23 cellular contexts compared by ENCODE assay signal in the genomic region with DNA sequence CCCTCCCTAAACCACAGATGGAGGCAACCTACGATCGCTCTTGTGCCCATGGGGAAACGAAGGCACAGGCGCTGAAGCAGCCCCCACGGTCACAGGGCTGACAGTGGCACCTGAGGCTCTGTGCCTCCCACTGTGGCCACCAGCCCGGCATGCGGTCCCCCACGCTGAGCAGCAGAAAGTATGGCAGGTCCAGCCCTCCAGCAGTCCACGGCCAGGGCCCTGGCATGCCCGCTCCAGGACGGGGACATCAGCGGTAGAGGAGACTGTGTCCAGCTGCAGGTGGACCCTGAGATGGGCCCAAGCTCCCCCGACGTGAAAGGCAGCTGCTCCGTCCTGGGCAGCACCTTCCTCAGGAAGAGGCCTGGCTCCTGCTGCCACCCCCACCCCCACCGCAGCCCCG.
A peak's percentile ranks its signal among the peaks of the same experiment; 100 is the strongest.
DNase-seq lines count a peak whose midpoint lies in the region; FAIRE-seq and TF ChIP-seq lines count a peak whose summit lies in the region.
"Had no signal": no experiment of that assay in that cellular context is flagged by ENCODE, and none has a peak within 500 bp of the region (broad histone marks: within the 10 kb centered on the region; RNA-seq: fewer than 3 reads in every experiment).

No MANE protein-coding gene starts in this region.

- no peak overlapping the region for H3K23ac ChIP-seq in H9 (ENCODE audit: insufficient read length, low read depth, low read length)
- H3K23ac ChIP-seq in H1 (ENCODE audit: insufficient read length): no peak overlapping the region
- H3K23ac ChIP-seq in neuronal stem cell (ENCODE audit: low read depth, low read length, poor library complexity): peak overlapping the region; percentile 85

- H2AK5ac ChIP-seq in H9 (ENCODE audit: insufficient read length, low read length) (no peak overlapping the region), H1 (ENCODE audit: low read depth, low read length) (no peak overlapping the region), neuronal stem cell (ENCODE audit: low read depth, low read length) (peak overlapping the region; percentile 81)

- H2BK120ac ChIP-seq in H9 (ENCODE audit: low read depth, low read length, poor library complexity, severe bottlenecking) (no peak overlapping the region), H1 (replicated peaks; ENCODE audit: low read depth, low read length) (no peak overlapping the region), neuronal stem cell (ENCODE audit: low read depth, low read length) (no peak overlapping the region)

- H3K4me1 ChIP-seq in H9 (ENCODE audit: insufficient read depth, low read length) (no peaks in the 10 kb centered on the region), H1 (replicated peaks in 1 of 4; ENCODE audit: control insufficient read depth in 3 of 4, insufficient read depth in 4 of 4, low read length in 3 of 4) (no peaks in the 10 kb centered on the region), neuronal stem cell (ENCODE audit: control insufficient read depth in 2 of 2, insufficient read depth in 1 of 2, low read depth in 1 of 2, low read length in 2 of 2) (no peaks in the 10 kb centered on the region)
- H3K4me1 ChIP-seq: A549, Caco-2 had no signal

- no peaks in the 10 kb centered on the region for H3K4me1 Mint-ChIP-seq in H9
- H3K4me1 Mint-ChIP-seq: B cell had no signal

- H2BK20ac ChIP-seq in H9 (ENCODE audit: low read depth, low read length, poor library complexity, severe bottlenecking) (no peak overlapping the region), H1 (ENCODE audit: low read length) (no peak overlapping the region)

- no peak for TF ChIP-seq EP300 in H1 (IDR thresholded peaks at IDR 0.05; ENCODE audit: borderline replicate concordance in 1 of 2, low read depth in 2 of 2, low read length in 2 of 2)

- H3K27me3 ChIP-seq in H9 (ENCODE audit: insufficient read depth, low read length) (no peaks in the 10 kb centered on the region), H1 (replicated peaks in 1 of 4; ENCODE audit: control insufficient read depth in 3 of 4, extremely low read depth in 1 of 4, insufficient read depth in 3 of 4, low read length in 3 of 4) (no peaks in the 10 kb centered on the region), neuronal stem cell (ENCODE audit: control insufficient read depth in 3 of 3, insufficient read depth in 3 of 3, low read depth in 1 of 3, low read length in 3 of 3) (no peaks in the 10 kb centered on the region)

- H3K23me2 ChIP-seq in H9 (ENCODE audit: insufficient read length, low read depth, low read length, poor library complexity, severe bottlenecking) (no peaks in the 10 kb centered on the region), H1 (ENCODE audit: low read depth, low read length) (no peaks in the 10 kb centered on the region; the same call in 1 of the 2 replicates)

- TF ChIP-seq RAD21 in H1 (IDR thresholded peaks at IDR 0.05 in 1 of 2, conservative IDR thresholded peaks at IDR 0.05 in 1 of 2; ENCODE audit: low read depth in 2 of 2, low read length in 2 of 2): no peak

- H3K18ac ChIP-seq in H9 (ENCODE audit: insufficient read length, low read depth, low read length) (no peak overlapping the region), H1 (ENCODE audit: extremely low read depth, low read length) (no peak overlapping the region), neuronal stem cell (ENCODE audit: low read length) (peak overlapping the region; percentile 28)

- no peak for TF ChIP-seq POLR2A in H1 (IDR thresholded peaks at IDR 0.05; ENCODE audit: control extremely low read depth in 1 of 2, low read depth in 2 of 2, low read length in 2 of 2)

- H4K91ac ChIP-seq in H9 (ENCODE audit: insufficient read length, low read depth, low read length) (no peak overlapping the region), H1 (replicated peaks; ENCODE audit: insufficient read length, low read length) (no peak overlapping the region), neuronal stem cell (ENCODE audit: low read depth, low read length, poor library complexity) (no peak overlapping the region)

- H3K4me2 ChIP-seq in H9 (ENCODE audit: insufficient read depth, insufficient read length, low read length) (no peak overlapping the region), H1 (ENCODE audit: insufficient read depth in 1 of 2, low read depth in 2 of 2, low read length in 2 of 2) (no peak overlapping the region), neuronal stem cell (ENCODE audit: insufficient read depth, low read length, poor library complexity, severe bottlenecking) (no peak overlapping the region)
- H3K4me2 ChIP-seq: A549 had no signal

- H3K9ac ChIP-seq in H9 (ENCODE audit: extremely low read depth, insufficient read length, low read length): no peak overlapping the region
- H3K9ac ChIP-seq in H1 (replicated peaks in 1 of 4; ENCODE audit: extremely low read depth in 1 of 4, low read depth in 3 of 4, low read length in 3 of 4): no peak overlapping the region
- no peak overlapping the region for H3K9ac ChIP-seq in neuronal stem cell (ENCODE audit: low read depth, low read length, poor library complexity)

- H3K36me3 ChIP-seq in H1 (ENCODE audit: control insufficient read depth in 2 of 4, insufficient read depth in 4 of 4, low read length in 3 of 4): no peaks in the 10 kb centered on the region
- peaks cover 0 to 1% of the 10 kb centered on the region in 2 donors for H3K36me3 ChIP-seq in neuronal stem cell (replicated peaks in 1 of 2; ENCODE audit: control insufficient read depth in 2 of 2, insufficient read depth in 2 of 2, low read length in 2 of 2)

- H3K27ac Mint-ChIP-seq in H9: no peak overlapping the region
- H3K27ac Mint-ChIP-seq: B cell; CD4-positive, alpha-beta T cell; CD8-positive, alpha-beta T cell had no signal

- H3K36me3 Mint-ChIP-seq in H9 (ENCODE audit: insufficient read depth in 1 of 3, low read depth in 3 of 3): no peaks in the 10 kb centered on the region; a peak in 2 of 7 replicates
- H3K36me3 Mint-ChIP-seq: CD8-positive, alpha-beta T cell had no signal

- no peak overlapping the region for H3K4me3 ChIP-seq in H1 (ENCODE audit: extremely low read depth in 1 of 4, insufficient read depth in 2 of 4, low read depth in 3 of 4, low read length in 4 of 4)
- H3K4me3 ChIP-seq in neuronal stem cell (ENCODE audit: low read length in 2 of 2): peak overlapping the region in 1 of 2 donors; percentile 12
- H3K4me3 ChIP-seq: A549 had no signal

- POLR2A ChIA-PET in H1 (lab: Charles Lee; ENCODE audit: partially characterized antibody): no interaction called here

- H3K79me1 ChIP-seq in H9 (ENCODE audit: insufficient read depth, low read depth, low read length, poor library complexity, severe bottlenecking) (no peaks in the 10 kb centered on the region), H1 (ENCODE audit: low read depth, low read length) (no peaks in the 10 kb centered on the region), neuronal stem cell (ENCODE audit: low read depth, low read length) (peaks cover 3% of the 10 kb centered on the region)

- no peaks in the 10 kb centered on the region; the same call in 1 of the 2 replicates for H3K27me3 Mint-ChIP-seq in H9 (ENCODE audit: low read depth)
- H3K27me3 Mint-ChIP-seq: B cell; CD4-positive, alpha-beta T cell had no signal

- no peak overlapping the region for H2BK15ac ChIP-seq in H9 (ENCODE audit: low read depth, low read length)
- H2BK15ac ChIP-seq in H1 (ENCODE audit: low read length): no peak overlapping the region
- H2BK15ac ChIP-seq in neuronal stem cell (ENCODE audit: low read length): no peak overlapping the region

- H4K5ac ChIP-seq in H9 (ENCODE audit: insufficient read length, low read depth, low read length) (no peak overlapping the region), H1 (ENCODE audit: insufficient read length, low read depth, low read length) (no peak overlapping the region)

- H4K20me1 ChIP-seq in H9 (ENCODE audit: control insufficient read depth, insufficient read depth, insufficient read length) (no peaks in the 10 kb centered on the region), H1 (replicated peaks in 1 of 2; ENCODE audit: control insufficient read depth in 1 of 2, insufficient read depth in 2 of 2, low read length in 2 of 2) (no peaks in the 10 kb centered on the region)

- no peak overlapping the region for H3K27ac ChIP-seq in H9 (ENCODE audit: insufficient read length, low read depth, low read length)
- no peak overlapping the region for H3K27ac ChIP-seq in H1 (ENCODE audit: low read depth, low read length)
- no peak overlapping the region for H3K27ac ChIP-seq in neuronal stem cell (replicated peaks; ENCODE audit: low read length)
- H3K27ac ChIP-seq: 22Rv1, A549, C4-2B had no signal

- H3K79me2 ChIP-seq in H9 (ENCODE audit: insufficient read depth, low read length): no peaks in the 10 kb centered on the region
- no peaks in the 10 kb centered on the region for H3K79me2 ChIP-seq in H1 (ENCODE audit: control insufficient read depth in 1 of 2, insufficient read depth in 2 of 2, low read length in 2 of 2)

- CTCF ChIA-PET in H1 (lab: Charles Lee; ENCODE audit: partially characterized antibody): interaction anchor here (1.1 kb wide), 1 partner anchor 12 kb away, joined by 3 read pairs; no protein-coding TSS in a partner anchor

- peak; percentile 52 for DNase-seq in DMS53 (lab: John Stamatoyannopoulos, UW)
- DNase-seq in DMS53 treated with DMSO at 0.1 percent for 48 hours (lab: John Stamatoyannopoulos, UW; ENCODE audit: unreplicated experiment): no peak
- no peak for DNase-seq in H9
- DNase-seq in H1 (ENCODE audit: low read depth in 1 of 2, low spot score in 2 of 2): no peak
- no peak for DNase-seq in neuronal stem cell (ENCODE audit: low spot score)
- no peak for DNase-seq in inferior parietal cortex (ENCODE audit: extremely low spot score)
- DNase-seq in NCI-H1105 (lab: John Stamatoyannopoulos, UW): no peak
- DNase-seq in urothelium cell line (ENCODE audit: low spot score): no peak
- DNase-seq: AML-193; Caco-2; Calu3; CD4-positive, alpha-beta T cell; CD8-positive, alpha-beta T cell; DMS79 treated with DMSO at 0.1 percent for 48 hours; GF-D8 had no signal

- H4K8ac ChIP-seq in H9 (replicated peaks; ENCODE audit: insufficient read length, low read depth, low read length) (no peak overlapping the region), H1 (ENCODE audit: extremely low read depth, insufficient read depth, low read length) (no peak overlapping the region), neuronal stem cell (ENCODE audit: low read depth, low read length) (peak overlapping the region; percentile 17)

- FAIRE-seq in H1 (lab: Jason Lieb, UNC) (no peak), urothelium cell line (lab: Jason Lieb, UNC) (no peak)
- FAIRE-seq: A549, D721Med, G401.6, GM12891, GM19239 had no signal

- H3T11ph ChIP-seq in H9 (ENCODE audit: low read length): no peak overlapping the region

- no peak overlapping the region for H3K4me3 Mint-ChIP-seq in H9
- H3K4me3 Mint-ChIP-seq: B cell; CD4-positive, alpha-beta T cell; CD8-positive, alpha-beta T cell had no signal

- WGBS in H9 (ENCODE audit: extremely low coverage, insufficient read length, low lambda C conversion rate): no CpG with 5 or more reads among the region's 17 CpGs
- WGBS in H1 (ENCODE audit: extremely low coverage in 1 of 2, insufficient coverage in 1 of 2, insufficient read length in 1 of 2, insufficient replicate concordance in 2 of 2, low coverage in 1 of 2, low lambda C conversion rate in 2 of 2, missing lambda C conversion rate in 1 of 2), 2 experiments: 87% methylated on average over 15 of the region's 17 CpGs; no CpG with 5 or more reads in 1 of the 2 experiments
- no CpG with 5 or more reads among the region's 17 CpGs for WGBS in neuronal stem cell (ENCODE audit: extremely low coverage in 2 of 2, insufficient read length in 2 of 2, insufficient replicate concordance in 1 of 2), 2 donors

- no peaks in the 10 kb centered on the region for H3K9me3 ChIP-seq in H9 (ENCODE audit: control insufficient read depth, low read depth, low read length)
- peaks cover 0 to 27% of the 10 kb centered on the region in 2 experiments; a peak in 2 of 4 replicates for H3K9me3 ChIP-seq in H1 (ENCODE audit: insufficient read depth in 2 of 2, low read depth in 1 of 2, low read length in 1 of 2)
- peaks cover 3 to 9% of the 10 kb centered on the region in 2 donors for H3K9me3 ChIP-seq in neuronal stem cell (replicated peaks in 1 of 2; ENCODE audit: control insufficient read depth in 2 of 2, insufficient read depth in 1 of 2, low read depth in 1 of 2, low read length in 2 of 2)
- H3K9me3 ChIP-seq: A549 had no signal

- no peak overlapping the region for H2BK5ac ChIP-seq in H9 (ENCODE audit: insufficient read length, low read length)
- peak overlapping the region; percentile 60; the same call in 1 of the 2 replicates for H2BK5ac ChIP-seq in H1 (ENCODE audit: low read depth, low read length)
- no peak overlapping the region for H2BK5ac ChIP-seq in neuronal stem cell (ENCODE audit: low read length)

- H3K14ac ChIP-seq in H9 (ENCODE audit: insufficient read depth, low read length): peak overlapping the region; percentile 16; the same call in 1 of the 2 replicates
- H3K14ac ChIP-seq in H1 (ENCODE audit: insufficient read length): no peak overlapping the region
- H3K14ac ChIP-seq in neuronal stem cell (ENCODE audit: low read length): peak overlapping the region; percentile 56

- H3K56ac ChIP-seq in H9 (ENCODE audit: insufficient read length, low read depth, low read length) (no peak overlapping the region), H1 (replicated peaks; ENCODE audit: insufficient read length, low read depth, low read length) (no peak overlapping the region)

- no peak overlapping the region for H2AFZ ChIP-seq in H9 (ENCODE audit: low read length)
- no peak overlapping the region for H2AFZ ChIP-seq in H1 (ENCODE audit: low read length)
- H2AFZ ChIP-seq in neuronal stem cell (ENCODE audit: low read length): no peak overlapping the region

- peaks cover 6 to 21% of the 10 kb centered on the region in 2 experiments; a peak in 3 of 5 replicates for H3K9me3 Mint-ChIP-seq in H9
- H3K9me3 Mint-ChIP-seq: CD4-positive, alpha-beta T cell; CD8-positive, alpha-beta T cell had no signal

- H3K4ac ChIP-seq in H9 (ENCODE audit: low read depth, low read length) (no peak overlapping the region), H1 (replicated peaks; ENCODE audit: insufficient read length, low read depth, low read length) (no peak overlapping the region), neuronal stem cell (ENCODE audit: low read length) (no peak overlapping the region)

- no peak for TF ChIP-seq CTCF in H9 (conservative IDR thresholded peaks at IDR 0.05)
- no peak for TF ChIP-seq CTCF in H1 (IDR thresholded peaks at IDR 0.05; ENCODE audit: control extremely low read depth in 1 of 3, insufficient read depth in 1 of 3, low read depth in 1 of 3, low read length in 3 of 3)

- no peak overlapping the region for H2BK12ac ChIP-seq in H9 (ENCODE audit: insufficient read length, low read depth, low read length)
- H2BK12ac ChIP-seq in H1 (ENCODE audit: low read depth, low read length): no peak overlapping the region
- H2BK12ac ChIP-seq in neuronal stem cell (ENCODE audit: low read length): peak overlapping the region; percentile 58
